7 cellular contexts compared by ENCODE assay signal in genomic region chr21:26850116-26850643, GRCh38. TPM values are rescaled to one million over a fixed set of nuclear protein-coding genes. Genes with fewer than 3 reads are reported as not detected.
A peak's percentile ranks its signal among the peaks of the same experiment; 100 is the strongest.
DNase-seq lines count a peak whose midpoint lies in the region; ATAC-seq and TF ChIP-seq lines count a peak whose summit lies in the region.

No MANE protein-coding gene starts in this region.

- in situ Hi-C loops in GM13977 (cut with MboI; ENCODE audit: low pct_unique_long_range_greater_than_20kb, low sequenced_read_pairs, unreplicated experiment) = no loop called here
- in situ Hi-C loops in astrocyte of the cerebellum (cut with HindIII; ENCODE audit: low sequenced_read_pairs) = loop anchor here (25.0 kb wide), 2 partner anchors 837 to 1887 kb away; no protein-coding TSS in a partner anchor

- ATAC-seq in GM18909 (IDR thresholded peaks at IDR 0.05; ENCODE audit: poor library complexity, unreplicated experiment) = no peak
- no peak for ATAC-seq in GM18498 (IDR thresholded peaks at IDR 0.05; ENCODE audit: unreplicated experiment)

- peak; percentile 40 for TF ChIP-seq CTCF in GM13977 (IDR thresholded peaks at IDR 0.05; ENCODE audit: extremely low read depth, insufficient read depth, missing control alignments)
- peak; percentile 32 for TF ChIP-seq CTCF in astrocyte of the cerebellum (IDR thresholded peaks at IDR 0.05; ENCODE audit: low read depth, low read length, missing control alignments)

- DNase-seq in GM13977 (ENCODE audit: low spot score) = no peak
- peak; percentile 40 for DNase-seq in NCI-H1417 treated with DMSO at 0.1 percent for 48 hours (lab: John Stamatoyannopoulos, UW)
- no peak for DNase-seq in astrocyte of the cerebellum (ENCODE audit: low read depth)
- DNase-seq in lung microvascular endothelial cell (ENCODE audit: low read depth in 2 of 2) = peak; percentile 57 to 61
- no peak for DNase-seq in stimulated activated CD4-positive, alpha-beta T cell treated with anti-CD3 and anti-CD28 coated beads, Interleukin-4, amount 100 ng/mL, for 4 hours

- no peak overlapping the region for H3K4me3 ChIP-seq in astrocyte of the cerebellum (ENCODE audit: low read depth, low read length)

RNA-seq across cellular contexts. Expression of gene ADAMTS1, which starts 5.0 kb away (rescaled TPM):
- 1.4 and 3.7 TPM in 2 replicates for total RNA-seq in lung microvascular endothelial cell

Comparison
In these comparisons a context has a peak if more than half of its experiments do, and no peak if none do; other contexts are left out.
1. DNase-seq: peak in NCI-H1417 treated with DMSO at 0.1 percent for 48 hours (single experiment) and lung microvascular endothelial cell (2 of 2); none in GM13977 (single experiment), astrocyte of the cerebellum (single experiment) and stimulated activated CD4-positive, alpha-beta T cell treated with anti-CD3 and anti-CD28 coated beads, Interleukin-4, amount 100 ng/mL, for 4 hours (0 of 2).